35 cellular contexts compared by ENCODE assay signal in the genomic region with DNA sequence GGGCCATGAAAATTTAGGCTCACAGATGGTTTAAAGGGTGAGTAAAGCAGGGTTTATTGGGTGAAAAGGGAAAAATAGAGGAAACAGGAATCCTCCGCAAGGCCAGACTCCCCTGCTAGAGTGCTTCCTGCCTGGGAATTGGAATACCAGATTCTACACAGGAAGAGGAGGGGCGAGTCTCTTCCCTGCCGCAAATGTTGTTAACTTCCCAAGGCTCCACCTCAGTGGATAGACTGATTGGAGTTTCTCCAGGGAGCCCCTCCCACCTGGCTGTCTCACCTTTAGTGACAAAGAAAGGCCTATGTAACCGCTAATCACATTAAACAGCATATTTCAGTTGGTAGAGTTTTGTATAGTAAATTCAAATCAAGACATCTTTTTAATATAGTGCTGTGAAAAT.
"Had no signal": no experiment of that assay in that cellular context is flagged by ENCODE, and none has a peak within 500 bp of the region (broad histone marks: within the 10 kb centered on the region; RNA-seq: fewer than 3 reads in every experiment).

No MANE protein-coding gene starts in this region.

- H3K4me3 Mint-ChIP-seq: activated CD4-positive, alpha-beta memory T cell treated with anti-CD3 and anti-CD28 coated beads for 36 hours; activated CD4-positive, alpha-beta T cell treated with anti-CD3 and anti-CD28 coated beads for 36 hours; activated CD4-positive, alpha-beta T cell treated with anti-CD3 and anti-CD28 coated beads, Interleukin-2, amount 10 ng/mL, durations not matched to agents 24 days and 14 days; activated CD8-positive, alpha-beta memory T cell treated with anti-CD3 and anti-CD28 coated beads, Interleukin-2, amount 10 ng/mL, durations not matched to agents 7 days and 5 days; activated CD8-positive, alpha-beta T cell treated with anti-CD3 and anti-CD28 coated beads, Interleukin-2, amount 10 ng/mL, durations not matched to agents 7 days and 5 days; activated naive CD4-positive, alpha-beta T cell treated with anti-CD3 and anti-CD28 coated beads for 36 hours; activated naive CD4-positive, alpha-beta T cell treated with anti-CD3 and anti-CD28 coated beads, Interleukin-2, amount 50 U/mL, for 24 hours; activated naive CD8-positive, alpha-beta T cell treated with anti-CD3 and anti-CD28 coated beads for 36 hours; activated naive CD8-positive, alpha-beta T cell treated with anti-CD3 and anti-CD28 coated beads, Interleukin-2, amount 50 U/mL, for 24 hours; activated T-helper 1 cell treated with anti-CD3 and anti-CD28 coated beads, Interleukin-12 subunit alpha, Interleukin-12 subunit beta, Interleukin-2, Interleukin-4 antibody, amounts not matched to agents 30 ng/mL and 10 ng/mL and 1 ng/mL, durations not matched to agents 14 hours and 24 hours and 36 hours; brain; central memory CD8-positive, alpha-beta T cell; dendritic cell treated with granulocyte-macrophage colony-stimulating factor and Interleukin-4, amounts not matched to agents 40 ng/mL and 50 ng/mL, for 4 days; endodermal cell; T-helper 17 cell; T-helper 2 cell treated with Interferon-gamma antibody and Interleukin-4, amounts not matched to agents 5 μg/mL and 100 μg/mL, for 36 hours had no signal

- H3K27me3 Mint-ChIP-seq: activated CD4-positive, alpha-beta memory T cell treated with anti-CD3 and anti-CD28 coated beads for 36 hours; activated CD4-positive, alpha-beta T cell treated with anti-CD3 and anti-CD28 coated beads for 36 hours; activated CD4-positive, alpha-beta T cell treated with anti-CD3 and anti-CD28 coated beads, Interleukin-2, amount 10 ng/mL, durations not matched to agents 24 days and 14 days; activated naive CD4-positive, alpha-beta T cell treated with anti-CD3 and anti-CD28 coated beads, Interleukin-2, amount 50 U/mL, for 24 hours; activated naive CD8-positive, alpha-beta T cell treated with anti-CD3 and anti-CD28 coated beads for 36 hours; activated naive CD8-positive, alpha-beta T cell treated with anti-CD3 and anti-CD28 coated beads, Interleukin-2, amount 50 U/mL, for 24 hours; brain; central memory CD8-positive, alpha-beta T cell; dendritic cell treated with granulocyte-macrophage colony-stimulating factor and Interleukin-4, amounts not matched to agents 40 ng/mL and 50 ng/mL, for 4 days; T-helper 17 cell had no signal

- FAIRE-seq: bronchial epithelial cell, frontal cortex had no signal

- H3K4me1 ChIP-seq: adrenal gland, ascending aorta had no signal

- H3K36me3 Mint-ChIP-seq: activated CD4-positive, alpha-beta memory T cell treated with anti-CD3 and anti-CD28 coated beads for 36 hours; activated CD8-positive, alpha-beta memory T cell treated with anti-CD3 and anti-CD28 coated beads, Interleukin-2, amount 10 ng/mL, durations not matched to agents 7 days and 5 days; activated naive CD4-positive, alpha-beta T cell treated with anti-CD3 and anti-CD28 coated beads, Interleukin-2, amount 50 U/mL, for 24 hours; activated naive CD8-positive, alpha-beta T cell treated with anti-CD3 and anti-CD28 coated beads for 36 hours; brain had no signal

- H3K27ac Mint-ChIP-seq: activated CD4-positive, alpha-beta memory T cell treated with anti-CD3 and anti-CD28 coated beads for 36 hours; activated CD4-positive, alpha-beta T cell treated with anti-CD3 and anti-CD28 coated beads for 36 hours; activated CD4-positive, alpha-beta T cell treated with anti-CD3 and anti-CD28 coated beads, Interleukin-2, amount 10 ng/mL, durations not matched to agents 24 days and 14 days; activated CD8-positive, alpha-beta memory T cell treated with anti-CD3 and anti-CD28 coated beads, Interleukin-2, amount 10 ng/mL, durations not matched to agents 7 days and 5 days; activated CD8-positive, alpha-beta T cell treated with anti-CD3 and anti-CD28 coated beads, Interleukin-2, amount 10 ng/mL, durations not matched to agents 7 days and 5 days; activated naive CD4-positive, alpha-beta T cell treated with anti-CD3 and anti-CD28 coated beads for 36 hours; activated naive CD4-positive, alpha-beta T cell treated with anti-CD3 and anti-CD28 coated beads, Interleukin-2, amount 50 U/mL, for 24 hours; activated naive CD8-positive, alpha-beta T cell treated with anti-CD3 and anti-CD28 coated beads for 36 hours; activated naive CD8-positive, alpha-beta T cell treated with anti-CD3 and anti-CD28 coated beads, Interleukin-2, amount 50 U/mL, for 24 hours; activated T-helper 1 cell treated with anti-CD3 and anti-CD28 coated beads, Interleukin-12 subunit alpha, Interleukin-12 subunit beta, Interleukin-2, Interleukin-4 antibody, amounts not matched to agents 30 ng/mL and 10 ng/mL and 1 ng/mL, durations not matched to agents 14 hours and 24 hours and 36 hours; activated T-helper 2 cell treated with anti-CD3 and anti-CD28 coated beads, Interferon-gamma antibody, Interleukin-2, Interleukin-4, amounts not matched to agents 10 μg/mL and 5 μg/mL and 100 μg/mL, durations not matched to agents 14 hours and 24 hours and 36 hours; brain; dendritic cell treated with granulocyte-macrophage colony-stimulating factor and Interleukin-4, amounts not matched to agents 40 ng/mL and 50 ng/mL, for 4 days; endodermal cell; T-helper 17 cell; T-helper 2 cell treated with Interferon-gamma antibody and Interleukin-4, amounts not matched to agents 5 μg/mL and 100 μg/mL, for 36 hours had no signal

- H3K4me3 ChIP-seq: adrenal gland, ascending aorta, coronary artery, dorsolateral prefrontal cortex had no signal

- H3K9me3 Mint-ChIP-seq: activated CD4-positive, alpha-beta memory T cell treated with anti-CD3 and anti-CD28 coated beads for 36 hours; activated CD4-positive, alpha-beta T cell treated with anti-CD3 and anti-CD28 coated beads, Interleukin-2, amount 10 ng/mL, durations not matched to agents 24 days and 14 days; activated naive CD4-positive, alpha-beta T cell treated with anti-CD3 and anti-CD28 coated beads for 36 hours; activated naive CD4-positive, alpha-beta T cell treated with anti-CD3 and anti-CD28 coated beads, Interleukin-2, amount 50 U/mL, for 24 hours; activated naive CD8-positive, alpha-beta T cell treated with anti-CD3 and anti-CD28 coated beads for 36 hours; activated naive CD8-positive, alpha-beta T cell treated with anti-CD3 and anti-CD28 coated beads, Interleukin-2, amount 50 U/mL, for 24 hours; activated T-helper 1 cell treated with anti-CD3 and anti-CD28 coated beads, Interleukin-12 subunit alpha, Interleukin-12 subunit beta, Interleukin-2, Interleukin-4 antibody, amounts not matched to agents 30 ng/mL and 10 ng/mL and 1 ng/mL, durations not matched to agents 14 hours and 24 hours and 36 hours; activated T-helper 2 cell treated with anti-CD3 and anti-CD28 coated beads, Interferon-gamma antibody, Interleukin-2, Interleukin-4, amounts not matched to agents 10 μg/mL and 5 μg/mL and 100 μg/mL, durations not matched to agents 14 hours and 24 hours and 36 hours; brain; central memory CD8-positive, alpha-beta T cell; dendritic cell treated with granulocyte-macrophage colony-stimulating factor and Interleukin-4, amounts not matched to agents 40 ng/mL and 50 ng/mL, for 4 days; endodermal cell; T-helper 2 cell treated with Interferon-gamma antibody and Interleukin-4, amounts not matched to agents 5 μg/mL and 100 μg/mL, for 36 hours had no signal

- DNase-seq: activated CD4-positive, alpha-beta memory T cell treated with anti-CD3 and anti-CD28 coated beads for 36 hours; activated CD4-positive, alpha-beta T cell treated with anti-CD3 and anti-CD28 coated beads for 36 hours; activated CD4-positive, alpha-beta T cell treated with anti-CD3 and anti-CD28 coated beads, Interleukin-2, amount 10 ng/mL, durations not matched to agents 24 days and 14 days; activated CD4-positive, CD25-positive, alpha-beta regulatory T cell; activated CD4-positive, CD25-positive, alpha-beta regulatory T cell treated with anti-CD3 and anti-CD28 coated beads, Interleukin-2, amount 50 U/mL, for 72 hours; activated CD8-positive, alpha-beta memory T cell treated with anti-CD3 and anti-CD28 coated beads, Interleukin-2, amount 10 ng/mL, durations not matched to agents 7 days and 5 days; activated CD8-positive, alpha-beta memory T cell treated with anti-CD3 and anti-CD28 coated beads, Interleukin-2, amount 50 U/mL, for 4 hours; activated CD8-positive, alpha-beta T cell treated with anti-CD3 and anti-CD28 coated beads, Interleukin-2, amount 10 ng/mL, durations not matched to agents 7 days and 5 days; activated effector memory CD4-positive, alpha-beta T cell treated with anti-CD3 and anti-CD28 coated beads, Interleukin-2, amount 50 U/mL, for 16 hours; activated naive CD4-positive, alpha-beta T cell treated with anti-CD3 and anti-CD28 coated beads for 36 hours; activated naive CD8-positive, alpha-beta T cell treated with anti-CD3 and anti-CD28 coated beads for 36 hours; activated naive CD8-positive, alpha-beta T cell treated with anti-CD3 and anti-CD28 coated beads, Interleukin-2, amount 50 U/mL, for 24 hours; activated T-cell treated with anti-CD3 and anti-CD28 coated beads, Interleukin-2, amount 50 U/mL, for 1 hour; activated T-cell treated with anti-CD3 and anti-CD28 coated beads, Interleukin-2, amount 50 U/mL, for 48 hours; adrenal gland; dorsolateral prefrontal cortex; effector memory CD4-positive, alpha-beta T cell; endodermal cell; foreskin fibroblast; head of caudate nucleus; T-helper 17 cell; T1000; WERI-Rb-1 had no signal

- H3K27me3 ChIP-seq: adrenal gland, ascending aorta, dorsolateral prefrontal cortex had no signal

- H3K27ac ChIP-seq: adrenal gland, ascending aorta, coronary artery, dorsolateral prefrontal cortex, WERI-Rb-1 had no signal

- H3K4me1 Mint-ChIP-seq: activated CD4-positive, alpha-beta T cell treated with anti-CD3 and anti-CD28 coated beads for 36 hours; activated CD4-positive, alpha-beta T cell treated with anti-CD3 and anti-CD28 coated beads, Interleukin-2, amount 10 ng/mL, durations not matched to agents 24 days and 14 days; activated CD8-positive, alpha-beta memory T cell treated with anti-CD3 and anti-CD28 coated beads, Interleukin-2, amount 10 ng/mL, durations not matched to agents 7 days and 5 days; activated naive CD4-positive, alpha-beta T cell treated with anti-CD3 and anti-CD28 coated beads, Interleukin-2, amount 50 U/mL, for 24 hours; activated naive CD8-positive, alpha-beta T cell treated with anti-CD3 and anti-CD28 coated beads for 36 hours; activated naive CD8-positive, alpha-beta T cell treated with anti-CD3 and anti-CD28 coated beads, Interleukin-2, amount 50 U/mL, for 24 hours; brain; central memory CD8-positive, alpha-beta T cell; T-helper 17 cell had no signal

- H3K9me3 ChIP-seq: adrenal gland, ascending aorta had no signal

- H3K36me3 ChIP-seq: adrenal gland, ascending aorta, WERI-Rb-1 had no signal

- ATAC-seq: activated CD4-positive, alpha-beta T cell treated with anti-CD3 and anti-CD28 coated beads for 36 hours; activated CD8-positive, alpha-beta memory T cell treated with anti-CD3 and anti-CD28 coated beads, Interleukin-2, amount 10 ng/mL, durations not matched to agents 7 days and 5 days; activated CD8-positive, alpha-beta T cell treated with anti-CD3 and anti-CD28 coated beads, Interleukin-2, amount 10 ng/mL, durations not matched to agents 7 days and 5 days; activated naive CD8-positive, alpha-beta T cell treated with anti-CD3 and anti-CD28 coated beads, Interleukin-2, amount 50 U/mL, for 24 hours; esophagus mucosa; T-helper 17 cell had no signal
